26 cellular contexts compared by ENCODE assay signal in genomic region chr3:76051145-76051544, GRCh38.
"Had no signal": no experiment of that assay in that cellular context is flagged by ENCODE, and none has a peak within 500 bp of the region (broad histone marks: within the 10 kb centered on the region; RNA-seq: fewer than 3 reads in every experiment).

No MANE protein-coding gene starts in this region.

- ATAC-seq: heart left ventricle; left lung; lower lobe of right lung; right lobe of liver; stimulated activated naive CD8-positive, alpha-beta T cell treated with anti-CD3 and anti-CD28 coated beads, Interleukin-15, Interleukin-2, amounts not matched to agents 100 U/mL and 50 U/mL, for 24 hours; T-helper 17 cell had no signal

- H3K9me3 ChIP-seq: heart left ventricle, left lung, lower lobe of right lung, right lobe of liver, testis, transverse colon had no signal

- H3K36me3 ChIP-seq: heart left ventricle, left lung, lower lobe of right lung, right lobe of liver, transverse colon, WERI-Rb-1 had no signal

- H3K4me1 ChIP-seq: heart left ventricle, left lung, lower lobe of right lung, testis, transverse colon had no signal

- DNase-seq: activated CD4-positive, alpha-beta memory T cell treated with anti-CD3 and anti-CD28 coated beads for 36 hours; activated CD4-positive, alpha-beta T cell treated with anti-CD3 and anti-CD28 coated beads, Interleukin-2, amount 10 ng/mL, durations not matched to agents 24 days and 14 days; activated CD4-positive, CD25-positive, alpha-beta regulatory T cell treated with anti-CD3 and anti-CD28 coated beads, Interleukin-2, amount 50 U/mL, for 72 hours; activated CD8-positive, alpha-beta memory T cell treated with anti-CD3 and anti-CD28 coated beads, Interleukin-2, amount 50 U/mL, for 4 hours; activated gamma-delta T cell; activated naive CD4-positive, alpha-beta T cell treated with anti-CD3 and anti-CD28 coated beads, Interleukin-2, amount 10 ng/mL, durations not matched to agents 7 days and 5 days; activated naive CD8-positive, alpha-beta T cell treated with anti-CD3 and anti-CD28 coated beads, Interleukin-2, amount 10 ng/mL, durations not matched to agents 7 days and 5 days; activated T-cell treated with anti-CD3 and anti-CD28 coated beads, Interleukin-2, amount 50 U/mL, for 1 hour; amniotic stem cell; dermis blood vessel endothelial cell; effector CD4-positive, alpha-beta T cell; heart left ventricle; kidney glomerular epithelial cell; left lung; lower lobe of right lung; mesendoderm; posterior cingulate gyrus; right lobe of liver; stimulated activated CD4-positive, alpha-beta T cell treated with anti-CD3 and anti-CD28 coated beads, Interleukin-4, amount 100 ng/mL, for 1 hour; stimulated activated naive CD8-positive, alpha-beta T cell treated with anti-CD3 and anti-CD28 coated beads, Interleukin-15, Interleukin-2, amounts not matched to agents 100 U/mL and 50 U/mL, for 24 hours; SW 1271; T-helper 17 cell; T1000; testis; transverse colon; WERI-Rb-1 had no signal

- H3K27me3 ChIP-seq: heart left ventricle, left lung, right lobe of liver, testis, transverse colon had no signal

- H3K4me3 ChIP-seq: heart left ventricle, left lung, lower lobe of right lung, right lobe of liver, testis, transverse colon had no signal

- H3K27ac ChIP-seq: heart left ventricle, left lung, lower lobe of right lung, right lobe of liver, testis, transverse colon, WERI-Rb-1 had no signal
